ENCODE assay signal across 19 cellular contexts in genomic region chr20:47682916-47683315, GRCh38.
"Had no signal": no experiment of that assay in that cellular context is flagged by ENCODE, and none has a peak within 500 bp of the region (broad histone marks: within the 10 kb centered on the region; RNA-seq: fewer than 3 reads in every experiment).

No MANE protein-coding gene starts in this region.

- H3K4me1 Mint-ChIP-seq: activated naive CD8-positive, alpha-beta T cell treated with anti-CD3 and anti-CD28 coated beads, Interleukin-2, amount 50 U/mL, for 24 hours; endodermal cell had no signal

- H3K36me3 ChIP-seq: thoracic aorta, upper lobe of left lung had no signal

- H3K27me3 ChIP-seq: upper lobe of left lung had no signal

- DNase-seq: activated CD4-positive, alpha-beta T cell treated with anti-CD3 and anti-CD28 coated beads for 1 hour; activated CD8-positive, alpha-beta memory T cell treated with anti-CD3 and anti-CD28 coated beads, Interleukin-2, amount 50 U/mL, for 48 hours; activated gamma-delta T cell; activated naive CD4-positive, alpha-beta T cell treated with anti-CD3 and anti-CD28 coated beads, Interleukin-2, amount 50 U/mL, for 16 hours; activated naive CD8-positive, alpha-beta T cell treated with anti-CD3 and anti-CD28 coated beads, Interleukin-2, amount 50 U/mL, for 24 hours; activated T-cell treated with anti-CD3 and anti-CD28 coated beads, Interleukin-2, amount 50 U/mL, for 72 hours; cerebellar nuclear complex; endodermal cell; mesenchymal stem cell; mucosa of descending colon; naive B cell; occipital lobe; stimulated activated CD4-positive, alpha-beta T cell treated with anti-CD3 and anti-CD28 coated beads, Interleukin-4, amount 100 ng/mL, for 1 hour; stimulated activated naive CD4-positive, alpha-beta T cell; T-helper 9 cell had no signal

- H3K9me3 ChIP-seq: mucosa of descending colon, thoracic aorta, upper lobe of left lung had no signal

- ATAC-seq: activated naive CD8-positive, alpha-beta T cell treated with anti-CD3 and anti-CD28 coated beads, Interleukin-2, amount 50 U/mL, for 24 hours; activated T-cell treated with anti-CD3 and anti-CD28 coated beads, Interleukin-2, amount 50 U/mL, for 72 hours had no signal

- H3K4me3 ChIP-seq: coronary artery, mucosa of descending colon, thoracic aorta, upper lobe of left lung had no signal

- H3K4me3 Mint-ChIP-seq: activated naive CD8-positive, alpha-beta T cell treated with anti-CD3 and anti-CD28 coated beads, Interleukin-2, amount 50 U/mL, for 24 hours; activated T-cell treated with anti-CD3 and anti-CD28 coated beads, Interleukin-2, amount 50 U/mL, for 72 hours; endodermal cell; naive B cell had no signal

- H3K27ac Mint-ChIP-seq: activated naive CD8-positive, alpha-beta T cell treated with anti-CD3 and anti-CD28 coated beads, Interleukin-2, amount 50 U/mL, for 24 hours; activated T-cell treated with anti-CD3 and anti-CD28 coated beads, Interleukin-2, amount 50 U/mL, for 72 hours; endodermal cell had no signal

- H3K27ac ChIP-seq: epithelial cell of prostate, thoracic aorta had no signal

- H3K9me3 Mint-ChIP-seq: activated naive CD8-positive, alpha-beta T cell treated with anti-CD3 and anti-CD28 coated beads, Interleukin-2, amount 50 U/mL, for 24 hours; activated T-cell treated with anti-CD3 and anti-CD28 coated beads, Interleukin-2, amount 50 U/mL, for 72 hours; endodermal cell had no signal
